In genomic region chr2:179543361-179543901, GRCh38 we compare ENCODE assay signal across 1 cellular context.
A peak's percentile ranks its signal among the peaks of the same experiment; 100 is the strongest.
TF ChIP-seq lines count a peak whose summit lies in the region.

No MANE protein-coding gene starts in this region.

TF ChIP-seq in HepG2, 621 proteins besides CTCF, POLR2A, EP300 and RAD21 (continued from another document and continues in another):
- TF ChIP-seq DMAP1 (CRISPR knock-in tag; IDR thresholded peaks at IDR 0.05), result peak; percentile 41
- peak; percentile 47; the same call in 1 of the 2 replicates for TF ChIP-seq SMARCC2 (IDR thresholded peaks at IDR 0.05)
- peak; percentile 59; the same call in 1 of the 2 replicates for TF ChIP-seq ZNF780A (CRISPR knock-in tag; IDR thresholded peaks at IDR 0.05)
- TF ChIP-seq ZNF20 (CRISPR knock-in tag; IDR thresholded peaks at IDR 0.05), result peak; percentile 96
- TF ChIP-seq SAP130 (CRISPR knock-in tag; IDR thresholded peaks at IDR 0.05; ENCODE audit: low read depth), result peak; percentile 92
- TF ChIP-seq GATAD2A (CRISPR knock-in tag; IDR thresholded peaks at IDR 0.05), result peak; percentile 99
- peak; percentile 65; the same call in 1 of the 2 replicates for TF ChIP-seq ZNF431 (CRISPR knock-in tag; IDR thresholded peaks at IDR 0.05; ENCODE audit: borderline replicate concordance, low read depth)
- TF ChIP-seq HMG20B (CRISPR knock-in tag; conservative IDR thresholded peaks at IDR 0.05), result peak; percentile 86
- peak; percentile 93 for TF ChIP-seq KDM1A (CRISPR knock-in tag; IDR thresholded peaks at IDR 0.05)
- TF ChIP-seq HCFC1 (IDR thresholded peaks at IDR 0.05; ENCODE audit: low read depth, low read length), result no peak
- TF ChIP-seq ZNF605 (CRISPR knock-in tag; IDR thresholded peaks at IDR 0.05), result peak; percentile 94
- peak; percentile 93 for TF ChIP-seq ZFP1 (CRISPR knock-in tag; IDR thresholded peaks at IDR 0.05)
- TF ChIP-seq DRAP1 (CRISPR knock-in tag; IDR thresholded peaks at IDR 0.05), result peak; percentile 61
- peak; percentile 74 for TF ChIP-seq AFF4 (CRISPR knock-in tag; IDR thresholded peaks at IDR 0.05)
- TF ChIP-seq HOXA3 (CRISPR knock-in tag; IDR thresholded peaks at IDR 0.05), result peak; percentile 84
- no peak for TF ChIP-seq REXO4 (CRISPR knock-in tag; IDR thresholded peaks at IDR 0.05; ENCODE audit: borderline replicate concordance)
- TF ChIP-seq RORA (CRISPR knock-in tag; IDR thresholded peaks at IDR 0.05), result peak; percentile 91; the same call in 1 of the 2 replicates
- peak; percentile 100 for TF ChIP-seq ARID3A (IDR thresholded peaks at IDR 0.05; ENCODE audit: low read depth, low read length)
- TF ChIP-seq MXD1 (CRISPR knock-in tag; IDR thresholded peaks at IDR 0.05), result no peak
- TF ChIP-seq ZGPAT (CRISPR knock-in tag; IDR thresholded peaks at IDR 0.05), result peak; percentile 99
- peak; percentile 90 for TF ChIP-seq ZNF543 (CRISPR knock-in tag; IDR thresholded peaks at IDR 0.05)
- TF ChIP-seq ZNF383 (CRISPR knock-in tag; IDR thresholded peaks at IDR 0.05; ENCODE audit: borderline replicate concordance), result peak; percentile 64; the same call in 1 of the 2 replicates
- peak; percentile 96; the same call in 1 of the 2 replicates for TF ChIP-seq FOXJ3 (CRISPR knock-in tag; IDR thresholded peaks at IDR 0.05; ENCODE audit: borderline replicate concordance)
- TF ChIP-seq NAIF1 (CRISPR knock-in tag; IDR thresholded peaks at IDR 0.05; ENCODE audit: borderline replicate concordance), result 0 out of 2 replicates have a peak, but pooled peaks have one; percentile 46
- TF ChIP-seq CBX5 (CRISPR knock-in tag; IDR thresholded peaks at IDR 0.05; ENCODE audit: borderline replicate concordance), result peak; percentile 73; the same call in 1 of the 2 replicates
- TF ChIP-seq DDIT3 (CRISPR knock-in tag; IDR thresholded peaks at IDR 0.05), result no peak
- TF ChIP-seq ZNF263 (CRISPR knock-in tag; IDR thresholded peaks at IDR 0.05), result no peak
- no peak for TF ChIP-seq DZIP1 (CRISPR knock-in tag; IDR thresholded peaks at IDR 0.05)
- no peak for TF ChIP-seq PHB2 (IDR thresholded peaks at IDR 0.05; ENCODE audit: partially characterized antibody)
- peak; percentile 74; the same call in 1 of the 2 replicates for TF ChIP-seq ZNF343 (CRISPR knock-in tag; IDR thresholded peaks at IDR 0.05)
- peak; percentile 86 for TF ChIP-seq ZBTB7B (CRISPR knock-in tag; IDR thresholded peaks at IDR 0.05)
- TF ChIP-seq ERF (CRISPR knock-in tag; IDR thresholded peaks at IDR 0.05), result peak; percentile 97
- 0 out of 2 replicates have a peak, but pooled peaks have one; percentile 62 for TF ChIP-seq ZBTB20 (CRISPR knock-in tag; IDR thresholded peaks at IDR 0.05; ENCODE audit: borderline replicate concordance, low read depth)
- no peak; the same call in 1 of the 2 replicates for TF ChIP-seq ZKSCAN8 (CRISPR knock-in tag; IDR thresholded peaks at IDR 0.05; ENCODE audit: borderline replicate concordance)
- peak; percentile 96 for TF ChIP-seq IKZF5 (CRISPR knock-in tag; IDR thresholded peaks at IDR 0.05)
- peak; percentile 80 for TF ChIP-seq ARNTL (CRISPR knock-in tag; IDR thresholded peaks at IDR 0.05)
- peak; percentile 84; the same call in 1 of the 2 replicates for TF ChIP-seq TGIF2 (CRISPR knock-in tag; IDR thresholded peaks at IDR 0.05)
- peak; percentile 69; the same call in 1 of the 2 replicates for TF ChIP-seq ZMYM2 (CRISPR knock-in tag; IDR thresholded peaks at IDR 0.05)
- peak; percentile 85 for TF ChIP-seq HHEX (CRISPR knock-in tag; IDR thresholded peaks at IDR 0.05)
- 0 out of 2 replicates have a peak, but pooled peaks have one; percentile 35 for TF ChIP-seq ZFP91 (CRISPR knock-in tag; IDR thresholded peaks at IDR 0.05; ENCODE audit: borderline replicate concordance)
- TF ChIP-seq ZSCAN31 (CRISPR knock-in tag; IDR thresholded peaks at IDR 0.05; ENCODE audit: low read depth), result peak; percentile 94
- peak; percentile 76 for TF ChIP-seq NR2F6 (IDR thresholded peaks at IDR 0.05)
- TF ChIP-seq NR2F6 (CRISPR knock-in tag; IDR thresholded peaks at IDR 0.05), result peak; percentile 79
- peak; percentile 87; the same call in 1 of the 2 replicates for TF ChIP-seq NFKBIZ (CRISPR knock-in tag; IDR thresholded peaks at IDR 0.05)
- no peak for TF ChIP-seq PHF8 (CRISPR knock-in tag; IDR thresholded peaks at IDR 0.05)
- no peak for TF ChIP-seq ZNF883 (CRISPR knock-in tag; IDR thresholded peaks at IDR 0.05; ENCODE audit: not compliant biosample characterization)
- peak; percentile 96 for TF ChIP-seq CEBPG (CRISPR knock-in tag; IDR thresholded peaks at IDR 0.05)
- TF ChIP-seq ZSCAN25 (CRISPR knock-in tag; IDR thresholded peaks at IDR 0.05), result peak; percentile 30; the same call in 1 of the 2 replicates
- TF ChIP-seq KAT2B (IDR thresholded peaks at IDR 0.05; ENCODE audit: borderline replicate concordance, low read depth, low read length), result peak; percentile 67
- peak; percentile 94 for TF ChIP-seq MEIS2 (CRISPR knock-in tag; IDR thresholded peaks at IDR 0.05)
- peak; percentile 73 for TF ChIP-seq JUND (CRISPR knock-in tag; IDR thresholded peaks at IDR 0.05)
- no peak for TF ChIP-seq KDM5B (CRISPR knock-in tag; IDR thresholded peaks at IDR 0.05; ENCODE audit: borderline replicate concordance)
- TF ChIP-seq MAX (IDR thresholded peaks at IDR 0.05), result peak; percentile 70
- peak; percentile 94 for TF ChIP-seq FOSL2 (CRISPR knock-in tag; IDR thresholded peaks at IDR 0.05)
- TF ChIP-seq ZNF776 (CRISPR knock-in tag; IDR thresholded peaks at IDR 0.05), result no peak
- TF ChIP-seq TOE1 (CRISPR knock-in tag; IDR thresholded peaks at IDR 0.05), result peak; percentile 93; the same call in 1 of the 2 replicates
